ENCODE assay signal across 12 cellular contexts in the genomic region with DNA sequence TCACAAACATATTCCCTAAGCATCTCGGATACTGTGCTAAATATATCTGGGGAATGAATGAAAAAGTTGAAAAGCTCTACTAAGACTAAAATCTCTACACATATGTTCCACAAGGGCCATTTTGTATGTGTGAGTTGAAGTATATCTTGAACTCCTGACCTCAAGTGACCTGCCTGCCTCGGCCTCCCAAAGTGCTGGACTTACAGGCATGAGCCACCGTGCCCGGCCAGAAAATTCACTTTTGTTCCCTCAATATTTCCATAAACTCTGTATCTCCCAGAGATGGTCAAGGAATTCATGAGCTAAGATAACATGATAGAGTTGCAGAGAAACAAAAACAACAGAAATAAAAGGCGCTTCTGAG. TPM values are rescaled to one million over a fixed set of nuclear protein-coding genes. Genes with fewer than 3 reads are reported as not detected.
DNase-seq lines count a peak whose midpoint lies in the region; ATAC-seq, FAIRE-seq and TF ChIP-seq lines count a peak whose summit lies in the region.
"Had no signal": no experiment of that assay in that cellular context is flagged by ENCODE, and none has a peak within 500 bp of the region (broad histone marks: within the 10 kb centered on the region; RNA-seq: fewer than 3 reads in every experiment).

No MANE protein-coding gene starts in this region.

- no peaks in the 10 kb centered on the region; the same call in 1 of the 2 replicates for H3K27me3 Mint-ChIP-seq in H9 (ENCODE audit: low read depth)
- H3K27me3 Mint-ChIP-seq in activated CD4-positive, alpha-beta memory T cell treated with anti-CD3 and anti-CD28 coated beads, Interleukin-2, amount 10 ng/mL, durations not matched to agents 7 days and 5 days: no peaks in the 10 kb centered on the region

- TF ChIP-seq CTCF in H9 (conservative IDR thresholded peaks at IDR 0.05) (no peak), kidney (IDR thresholded peaks at IDR 0.05; ENCODE audit: borderline replicate concordance, extremely low read depth, insufficient read depth) (no peak)

- H3K56ac ChIP-seq in H9 (ENCODE audit: insufficient read length, low read depth, low read length): no peak overlapping the region

- no peak overlapping the region for H2BK120ac ChIP-seq in H9 (ENCODE audit: low read depth, low read length, poor library complexity, severe bottlenecking)

- H4K8ac ChIP-seq in H9 (replicated peaks; ENCODE audit: insufficient read length, low read depth, low read length): no peak overlapping the region

- POLR2A ChIA-PET in activated CD4-positive, alpha-beta memory T cell treated with anti-CD3 and anti-CD28 coated beads, Interleukin-2, amount 10 ng/mL, durations not matched to agents 7 days and 5 days (lab: Charles Lee): interaction anchor here (1.1 to 7.6 kb wide), 16 partner anchors 10 to 478 kb away, joined by 4 to 132 read pairs (median 8); partner anchors contain the start of genes SPATS2, TMBIM6, TROAP and TUBA1A

- H4K20me1 ChIP-seq in H9 (ENCODE audit: control insufficient read depth, insufficient read depth, insufficient read length): no peaks in the 10 kb centered on the region

- H3K36me3 ChIP-seq in ACC112 (ENCODE audit: insufficient read depth, low read length): peaks cover 18% of the 10 kb centered on the region
- no peaks in the 10 kb centered on the region for H3K36me3 ChIP-seq in kidney (ENCODE audit: control insufficient read depth in 1 of 2, insufficient read depth in 2 of 2, low read length in 2 of 2)
- H3K36me3 ChIP-seq: cardiac muscle cell had no signal

- WGBS in H9 (ENCODE audit: extremely low coverage, insufficient read length, low lambda C conversion rate): no CpG with 5 or more reads among the region's 5 CpGs

- no peak overlapping the region for H3K14ac ChIP-seq in H9 (ENCODE audit: insufficient read depth, low read length)

- peaks cover 45% of the 10 kb centered on the region for H3K4me1 ChIP-seq in ACC112 (ENCODE audit: control insufficient read depth, insufficient read depth, low read length, unreplicated experiment)
- H3K4me1 ChIP-seq in H9 (ENCODE audit: insufficient read depth, low read length): peaks cover 3% of the 10 kb centered on the region; the same call in 1 of the 2 replicates
- no peaks in the 10 kb centered on the region for H3K4me1 ChIP-seq in kidney (ENCODE audit: control insufficient read depth in 1 of 2, insufficient read depth in 1 of 2, low read depth in 1 of 2, low read length in 2 of 2)

- no peak overlapping the region for H4K91ac ChIP-seq in H9 (ENCODE audit: insufficient read length, low read depth, low read length)

- intact Hi-C loops in kidney (cut with DNase I): no loop called here

- H3K79me1 ChIP-seq in H9 (ENCODE audit: insufficient read depth, low read depth, low read length, poor library complexity, severe bottlenecking): peaks cover 7% of the 10 kb centered on the region

- H3K79me2 ChIP-seq in ACC112 (ENCODE audit: control insufficient read depth, insufficient read depth, low read length, unreplicated experiment) (peaks cover 69% of the 10 kb centered on the region), H9 (ENCODE audit: insufficient read depth, low read length) (peaks cover 25% of the 10 kb centered on the region; the same call in 1 of the 2 replicates)

- H2AK5ac ChIP-seq in H9 (ENCODE audit: insufficient read length, low read length): no peak overlapping the region

- H3K23me2 ChIP-seq in H9 (ENCODE audit: insufficient read length, low read depth, low read length, poor library complexity, severe bottlenecking): peaks cover 8% of the 10 kb centered on the region

- no peak overlapping the region for H2BK12ac ChIP-seq in H9 (ENCODE audit: insufficient read length, low read depth, low read length)

- no peak overlapping the region for H2AFZ ChIP-seq in ACC112 (ENCODE audit: low read length, unreplicated experiment)
- H2AFZ ChIP-seq in H9 (ENCODE audit: low read length): no peak overlapping the region

- H3K27ac Mint-ChIP-seq in H9: no peak overlapping the region
- peak overlapping the region; percentile 12 for H3K27ac Mint-ChIP-seq in activated CD4-positive, alpha-beta memory T cell treated with anti-CD3 and anti-CD28 coated beads, Interleukin-2, amount 10 ng/mL, durations not matched to agents 7 days and 5 days

- H3K9me3 Mint-ChIP-seq in H9: no peaks in the 10 kb centered on the region
- H3K9me3 Mint-ChIP-seq in activated CD4-positive, alpha-beta memory T cell treated with anti-CD3 and anti-CD28 coated beads, Interleukin-2, amount 10 ng/mL, durations not matched to agents 7 days and 5 days: no peaks in the 10 kb centered on the region

- no peak overlapping the region for H3K4ac ChIP-seq in H9 (ENCODE audit: low read depth, low read length)

- H3K4me3 ChIP-seq in ACC112 (ENCODE audit: low read depth, low read length) (peak overlapping the region; percentile 96), kidney (ENCODE audit: low read length in 2 of 2) (peak overlapping the region in 1 of 2 donors; percentile 91)

- no peak overlapping the region for H3K18ac ChIP-seq in H9 (ENCODE audit: insufficient read length, low read depth, low read length)

- H3K9ac ChIP-seq in H9 (ENCODE audit: extremely low read depth, insufficient read length, low read length) (no peak overlapping the region), kidney (ENCODE audit: low read length in 2 of 2) (no peak overlapping the region)

- no peak for DNase-seq in H9
- no peak for DNase-seq in activated CD4-positive, alpha-beta memory T cell treated with anti-CD3 and anti-CD28 coated beads, Interleukin-2, amount 10 ng/mL, durations not matched to agents 7 days and 5 days
- peak; percentile 39 for DNase-seq in kidney
- no peak for DNase-seq in left lobe of liver (ENCODE audit: low spot score)
- DNase-seq in stimulated activated CD8-positive, alpha-beta memory T cell treated with anti-CD3 and anti-CD28 coated beads, Interleukin-4, amount 100 ng/mL, for 48 hours: no peak
- DNase-seq: activated CD4-positive, alpha-beta T cell treated with anti-CD3 and anti-CD28 coated beads, Interleukin-2, amount 50 U/mL, for 4 hours had no signal

- no peak overlapping the region for H3K23ac ChIP-seq in H9 (ENCODE audit: insufficient read length, low read depth, low read length)

- H3K36me3 Mint-ChIP-seq in H9 (ENCODE audit: insufficient read depth in 1 of 3, low read depth in 3 of 3): peaks cover 15 to 30% (median 23%) of the 10 kb centered on the region in 3 experiments; a peak in 6 of 7 replicates
- H3K36me3 Mint-ChIP-seq in activated CD4-positive, alpha-beta memory T cell treated with anti-CD3 and anti-CD28 coated beads, Interleukin-2, amount 10 ng/mL, durations not matched to agents 7 days and 5 days (ENCODE audit: low read depth): peaks cover 30% of the 10 kb centered on the region

- peak overlapping the region; percentile 24 for H3K27ac ChIP-seq in ACC112 (ENCODE audit: low read depth, low read length)
- H3K27ac ChIP-seq in H9 (ENCODE audit: insufficient read length, low read depth, low read length): no peak overlapping the region
- H3K27ac ChIP-seq in kidney (ENCODE audit: low read depth in 2 of 2, low read length in 2 of 2): no peak overlapping the region
- H3K27ac ChIP-seq: cardiac muscle cell had no signal

- no peak overlapping the region for H2BK15ac ChIP-seq in H9 (ENCODE audit: low read depth, low read length)

- H3K4me2 ChIP-seq in H9 (ENCODE audit: insufficient read depth, insufficient read length, low read length): no peak overlapping the region

- no peak for FAIRE-seq in kidney (lab: Jason Lieb, UNC)
- FAIRE-seq: RCC 7860 had no signal

- H2BK5ac ChIP-seq in H9 (ENCODE audit: insufficient read length, low read length): no peak overlapping the region

- peaks cover 26 to 36% of the 10 kb centered on the region in 2 experiments for H3K4me1 Mint-ChIP-seq in H9
- H3K4me1 Mint-ChIP-seq in activated CD4-positive, alpha-beta memory T cell treated with anti-CD3 and anti-CD28 coated beads, Interleukin-2, amount 10 ng/mL, durations not matched to agents 7 days and 5 days: peaks cover 43% of the 10 kb centered on the region

- H3K27me3 ChIP-seq in ACC112 (ENCODE audit: insufficient read depth, low read length): no peaks in the 10 kb centered on the region
- no peaks in the 10 kb centered on the region for H3K27me3 ChIP-seq in H9 (ENCODE audit: insufficient read depth, low read length)
- H3K27me3 ChIP-seq: cardiac muscle cell had no signal

- H2BK20ac ChIP-seq in H9 (ENCODE audit: low read depth, low read length, poor library complexity, severe bottlenecking): no peak overlapping the region

- H3K9me3 ChIP-seq in H9 (ENCODE audit: control insufficient read depth, low read depth, low read length) (no peaks in the 10 kb centered on the region), kidney (ENCODE audit: control insufficient read depth in 1 of 2, low read length in 2 of 2) (no peaks in the 10 kb centered on the region)

- CTCF ChIA-PET in activated CD4-positive, alpha-beta memory T cell treated with anti-CD3 and anti-CD28 coated beads, Interleukin-2, amount 10 ng/mL, durations not matched to agents 7 days and 5 days (lab: Charles Lee): interaction anchor here (0.5 to 1.6 kb wide), 12 partner anchors 10 to 478 kb away, joined by 3 to 8 read pairs (median 4); partner anchors contain the start of genes TMBIM6 and TUBA1B

- H3K4me3 Mint-ChIP-seq in H9: peak overlapping the region; percentile 70 to 91
- peak overlapping the region; percentile 86 for H3K4me3 Mint-ChIP-seq in activated CD4-positive, alpha-beta memory T cell treated with anti-CD3 and anti-CD28 coated beads, Interleukin-2, amount 10 ng/mL, durations not matched to agents 7 days and 5 days

- ATAC-seq in left lobe of liver: no peak
- ATAC-seq in HG03571 (IDR thresholded peaks at IDR 0.05; ENCODE audit: unreplicated experiment): no peak
- no peak for ATAC-seq in GM18517 (IDR thresholded peaks at IDR 0.05; ENCODE audit: unreplicated experiment)

- H3T11ph ChIP-seq in H9 (ENCODE audit: low read length): no peak overlapping the region

- no peak overlapping the region for H4K5ac ChIP-seq in H9 (ENCODE audit: insufficient read length, low read depth, low read length)

RNA-seq across cellular contexts. Expression of gene TUBA1C, which starts 1.5 kb away (rescaled TPM):
- total RNA-seq in H9 (2021) (660 and 684 TPM in 2 replicates), kidney (149 TPM), left lobe of liver (54.9 TPM)
- total RNA-seq in activated CD4-positive, alpha-beta memory T cell treated with anti-CD3 and anti-CD28 coated beads, Interleukin-2, amount 10 ng/mL, durations not matched to agents 7 days and 5 days: 100 to 1,000 TPM; 250 to 262 TPM
- polyA plus RNA-seq in kidney (ENCODE audit: insufficient read depth, low read depth, low replicate concordance): 204 TPM

RNA-seq across cellular contexts. Expression of gene PRPH, which starts 31.6 kb away (rescaled TPM):
- total RNA-seq in H9 (2021) (1.1 and 2.2 TPM in 2 replicates), kidney (2.7 TPM), left lobe of liver (not detected)
- under 1 TPM in 1 of 2 experiments, not detected in 1; 0.38 TPM for total RNA-seq in activated CD4-positive, alpha-beta memory T cell treated with anti-CD3 and anti-CD28 coated beads, Interleukin-2, amount 10 ng/mL, durations not matched to agents 7 days and 5 days
- polyA plus RNA-seq in kidney (ENCODE audit: insufficient read depth, low read depth, low replicate concordance): 0.71 TPM
- total RNA-seq: mononuclear cell had no signal

RNA-seq across cellular contexts. Expression of gene TROAP, which starts 59.7 kb away (rescaled TPM):
- 70.5 and 75.3 TPM in 2 replicates for total RNA-seq in H9 (2021)
- total RNA-seq in activated CD4-positive, alpha-beta memory T cell treated with anti-CD3 and anti-CD28 coated beads, Interleukin-2, amount 10 ng/mL, durations not matched to agents 7 days and 5 days: 10 to 100 TPM; 75.1 to 79.5 TPM
- 1.0 TPM for total RNA-seq in kidney
- polyA plus RNA-seq in kidney (ENCODE audit: insufficient read depth, low read depth, low replicate concordance): 1.5 TPM
- 0.48 TPM for total RNA-seq in left lobe of liver

Comparison
In these comparisons a context has a peak if more than half of its experiments do, and no peak if none do; other contexts are left out.
1. RNA of gene TROAP, which starts 59.7 kb away (total RNA-seq): 75.1 to 79.5 TPM in activated CD4-positive, alpha-beta memory T cell treated with anti-CD3 and anti-CD28 coated beads, Interleukin-2, amount 10 ng/mL, durations not matched to agents 7 days and 5 days and 70.5 to 75.3 TPM in H9; 1.0 TPM in kidney (single experiment) and 0.48 TPM in left lobe of liver (single experiment); every median in the first group is over 10 times any median in the second.